ENCODE assay signal across 1 cellular context in genomic region chr18:22393164-22393563, GRCh38. TPM values are rescaled to one million over a fixed set of nuclear protein-coding genes. Genes with fewer than 3 reads are reported as not detected.
"Had no signal": no experiment of that assay in that cellular context is flagged by ENCODE, and none has a peak within 500 bp of the region (broad histone marks: within the 10 kb centered on the region; RNA-seq: fewer than 3 reads in every experiment).

No MANE protein-coding gene starts in this region.

RNA-seq across cellular contexts. Expression of gene CTAGE1, which starts 24.6 kb away (rescaled TPM):
- total RNA-seq: GM12878 had no signal
